Comparison of ENCODE assay signal across 1 cellular context in the genomic region with DNA sequence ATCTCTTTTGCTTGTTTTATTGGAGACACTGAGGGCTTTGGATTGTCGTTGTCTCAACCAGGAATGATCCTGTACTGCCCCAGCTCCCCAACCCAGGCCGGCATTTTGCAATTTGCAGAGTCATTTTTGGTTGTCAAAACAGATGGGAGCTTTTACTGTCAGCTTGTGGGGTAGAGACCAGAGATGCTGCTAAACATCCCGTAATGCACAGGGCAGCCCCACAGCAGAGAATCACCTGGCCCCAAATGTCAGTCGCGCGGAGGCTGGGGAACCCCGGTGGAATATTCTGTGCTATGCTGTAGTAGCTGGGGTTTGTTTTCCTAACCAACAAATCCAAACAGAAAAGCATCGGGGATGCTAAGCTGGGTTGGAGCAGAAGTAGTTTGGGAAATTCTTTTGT.
TF ChIP-seq lines count a peak whose summit lies in the region.

No MANE protein-coding gene starts in this region.

TF ChIP-seq in HepG2, 621 proteins besides CTCF, POLR2A, EP300 and RAD21:
- no peak for TF ChIP-seq WIZ (CRISPR knock-in tag; IDR thresholded peaks at IDR 0.05)
- 0 out of 2 replicates have a peak, but pooled peaks have one; percentile 60 for TF ChIP-seq ZNF768 (CRISPR knock-in tag; IDR thresholded peaks at IDR 0.05)
- TF ChIP-seq, protein P1, sequence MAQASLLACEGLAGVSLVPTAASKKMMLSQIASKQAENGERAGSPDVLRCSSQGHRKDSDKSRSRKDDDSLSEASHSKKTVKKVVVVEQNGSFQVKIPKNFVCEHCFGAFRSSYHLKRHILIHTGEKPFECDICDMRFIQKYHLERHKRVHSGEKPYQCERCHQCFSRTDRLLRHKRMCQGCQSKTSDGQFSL (CRISPR knock-in tag; IDR thresholded peaks at IDR 0.05): no peak
- no peak for TF ChIP-seq HMG20A (CRISPR knock-in tag; IDR thresholded peaks at IDR 0.05; ENCODE audit: borderline replicate concordance)
- TF ChIP-seq MED8 (CRISPR knock-in tag; IDR thresholded peaks at IDR 0.05; ENCODE audit: insufficient replicate concordance): no peak
- TF ChIP-seq TP53 (CRISPR knock-in tag; conservative IDR thresholded peaks at IDR 0.05): no peak
- no peak for TF ChIP-seq PCBP2 (optimal IDR thresholded peaks at IDR 0.05; ENCODE audit: low read depth, low read length, poor library complexity, severe bottlenecking)
TF ChIP-seq in HepG2: peak in this region for 1.
